In genomic region chr14:93962701-93963601, GRCh38 we compare ENCODE assay signal across 8 cellular contexts. TPM values are rescaled to one million over a fixed set of nuclear protein-coding genes. Genes with fewer than 3 reads are reported as not detected.
DNase-seq lines count a peak whose midpoint lies in the region; ATAC-seq and TF ChIP-seq lines count a peak whose summit lies in the region.

No MANE protein-coding gene starts in this region.

- H3K27ac Mint-ChIP-seq in T-helper 2 cell treated with Interferon-gamma antibody and Interleukin-4, amounts not matched to agents 5 μg/mL and 100 μg/mL, for 36 hours: peak overlapping the region; percentile 99

- H3K9ac ChIP-seq in smooth muscle cell (ENCODE audit: low read depth): no peak overlapping the region

- no peak for TF ChIP-seq EP300 in stomach (IDR thresholded peaks at IDR 0.05)

- ATAC-seq in GM19452 (IDR thresholded peaks at IDR 0.05; ENCODE audit: unreplicated experiment) (peak; percentile 54), HG03432 (IDR thresholded peaks at IDR 0.05; ENCODE audit: unreplicated experiment) (peak; percentile 55)

- WGBS in stomach, 5 donors: 44 to 63% (median 61%) methylated on average over 16 of the region's 16 CpGs
- WGBS in smooth muscle cell (ENCODE audit: low lambda C conversion rate): 85% methylated on average over 16 of the region's 16 CpGs

- peaks cover 8% of the 10 kb centered on the region for H3F3A ChIP-seq in smooth muscle cell (ENCODE audit: low read depth)

- H3K27me3 Mint-ChIP-seq in T-helper 2 cell treated with Interferon-gamma antibody and Interleukin-4, amounts not matched to agents 5 μg/mL and 100 μg/mL, for 36 hours (ENCODE audit: low read depth): no peaks in the 10 kb centered on the region

- H4K20me1 ChIP-seq in smooth muscle cell (ENCODE audit: low read depth): no peaks in the 10 kb centered on the region

- H3K36me3 ChIP-seq in stomach: no peaks in the 10 kb centered on the region
- no peaks in the 10 kb centered on the region for H3K36me3 ChIP-seq in smooth muscle cell (ENCODE audit: low read depth)

- H3K79me2 ChIP-seq in smooth muscle cell (ENCODE audit: low read depth): no peaks in the 10 kb centered on the region

- H3K9me3 ChIP-seq in stomach (no peaks in the 10 kb centered on the region), smooth muscle cell (replicated peaks; ENCODE audit: low read depth) (no peaks in the 10 kb centered on the region)

- H3K4me1 ChIP-seq in stomach (peaks cover 23 to 81% (median 49%) of the 10 kb centered on the region in 4 donors), smooth muscle cell (ENCODE audit: low read depth) (peaks cover 3% of the 10 kb centered on the region)

- H3K36me3 Mint-ChIP-seq in T-helper 2 cell treated with Interferon-gamma antibody and Interleukin-4, amounts not matched to agents 5 μg/mL and 100 μg/mL, for 36 hours (ENCODE audit: low read depth): peaks cover 61% of the 10 kb centered on the region

- TF ChIP-seq CTCF in fibroblast of villous mesenchyme (IDR thresholded peaks at IDR 0.05; ENCODE audit: insufficient read depth, low read depth, low read length): no peak
- TF ChIP-seq CTCF in stomach (IDR thresholded peaks at IDR 0.05): no peak
- TF ChIP-seq CTCF in smooth muscle cell (IDR thresholded peaks at IDR 0.05; ENCODE audit: borderline replicate concordance, insufficient read depth, poor library complexity, severe bottlenecking): no peak

- H3K4me3 ChIP-seq in fibroblast of villous mesenchyme (ENCODE audit: low read depth, low read length) (no peak overlapping the region), stomach (no peak overlapping the region), smooth muscle cell (no peak overlapping the region)

- no peaks in the 10 kb centered on the region for H3K9me3 Mint-ChIP-seq in T-helper 2 cell treated with Interferon-gamma antibody and Interleukin-4, amounts not matched to agents 5 μg/mL and 100 μg/mL, for 36 hours

- intact Hi-C loops in stomach (cut with DNase I; ENCODE audit: low total_unique reads): no loop called here

- no peaks in the 10 kb centered on the region for H3K27me3 ChIP-seq in stomach
- H3K27me3 ChIP-seq in smooth muscle cell (ENCODE audit: low read depth): no peaks in the 10 kb centered on the region

- no peak overlapping the region for H3K4me2 ChIP-seq in smooth muscle cell

- no peak for TF ChIP-seq POLR2A in stomach (IDR thresholded peaks at IDR 0.05)

- no peak overlapping the region for H2AFZ ChIP-seq in smooth muscle cell (ENCODE audit: low read depth)

- peak overlapping the region; percentile 80 for H3K4me3 Mint-ChIP-seq in T-helper 2 cell treated with Interferon-gamma antibody and Interleukin-4, amounts not matched to agents 5 μg/mL and 100 μg/mL, for 36 hours

- peak overlapping the region in 4 of 5 donors; percentile 44 to 73 (median 64) for H3K27ac ChIP-seq in stomach
- no peak overlapping the region for H3K27ac ChIP-seq in smooth muscle cell (ENCODE audit: low read depth)

- DNase-seq in Daoy (ENCODE audit: low read depth) (peak; percentile 67), fibroblast of villous mesenchyme (ENCODE audit: low read depth) (peak; percentile 18), stomach (no peak), smooth muscle cell (lab: John Stamatoyannopoulos, UW; ENCODE audit: unreplicated experiment) (no peak)
- DNase-seq in T-helper 2 cell treated with Interferon-gamma antibody and Interleukin-4, amounts not matched to agents 5 μg/mL and 100 μg/mL, for 36 hours (ENCODE audit: low spot score): peak; percentile 71
- DNase-seq in effector CD8-positive, alpha-beta T cell (lab: John Stamatoyannopoulos, UW): no peak

- H3K4me1 Mint-ChIP-seq in T-helper 2 cell treated with Interferon-gamma antibody and Interleukin-4, amounts not matched to agents 5 μg/mL and 100 μg/mL, for 36 hours (ENCODE audit: low read depth): peaks cover 85% of the 10 kb centered on the region

RNA-seq across cellular contexts. Expression of gene ASB2, which starts 13.4 kb away (rescaled TPM):
- total RNA-seq in Daoy (2014; rRNA removed; shearing (Covaris generic)): 1.8 and 3.0 TPM in 2 replicates
- 0.86 and 1.9 TPM in 2 replicates for total RNA-seq in fibroblast of villous mesenchyme
- total RNA-seq in stomach: 100 to 1,000 TPM in 1 of 5 donors, 10 to 100 TPM in 3, 1 to 10 TPM in 1; 9.6 to 199 (median 34.8) TPM
- polyA plus RNA-seq in stomach: 10 to 100 TPM in 1 of 3 donors, 1 to 10 TPM in 2; 2.0 to 17.1 (median 2.2) TPM
- total RNA-seq in smooth muscle cell: 0.99 and 6.5 TPM in 2 replicates
- 0.30 TPM in 1 of 2 replicates, not detected in the other for polyA plus RNA-seq in smooth muscle cell

RNA-seq across cellular contexts. Expression of gene CCDC197, which starts 34.1 kb away (rescaled TPM):
- total RNA-seq in Daoy (2014; rRNA removed; shearing (Covaris generic)): not detected in 2 replicates
- not detected in 2 replicates for total RNA-seq in fibroblast of villous mesenchyme
- not detected for total RNA-seq in stomach
- polyA plus RNA-seq in stomach: not detected
- not detected in 2 replicates for total RNA-seq in smooth muscle cell
- not detected in 2 replicates for polyA plus RNA-seq in smooth muscle cell

RNA-seq across cellular contexts. Expression of gene FAM181A, which starts 35.8 kb away (rescaled TPM):
- total RNA-seq in Daoy (2014; rRNA removed; shearing (Covaris generic)): not detected in 2 replicates
- total RNA-seq in fibroblast of villous mesenchyme (not detected in 2 replicates), stomach (not detected), smooth muscle cell (not detected in 2 replicates)
- polyA plus RNA-seq in stomach (not detected), smooth muscle cell (not detected in 2 replicates)

Comparison
In these comparisons a context has a peak if more than half of its experiments do, and no peak if none do; other contexts are left out.
1. DNase-seq: peak in Daoy (single experiment), T-helper 2 cell treated with Interferon-gamma antibody and Interleukin-4, amounts not matched to agents 5 μg/mL and 100 μg/mL, for 36 hours (single experiment) and fibroblast of villous mesenchyme (single experiment); none in stomach (single experiment), effector CD8-positive, alpha-beta T cell (single experiment) and smooth muscle cell (single experiment).